8 cellular contexts compared by ENCODE assay signal in the genomic region with DNA sequence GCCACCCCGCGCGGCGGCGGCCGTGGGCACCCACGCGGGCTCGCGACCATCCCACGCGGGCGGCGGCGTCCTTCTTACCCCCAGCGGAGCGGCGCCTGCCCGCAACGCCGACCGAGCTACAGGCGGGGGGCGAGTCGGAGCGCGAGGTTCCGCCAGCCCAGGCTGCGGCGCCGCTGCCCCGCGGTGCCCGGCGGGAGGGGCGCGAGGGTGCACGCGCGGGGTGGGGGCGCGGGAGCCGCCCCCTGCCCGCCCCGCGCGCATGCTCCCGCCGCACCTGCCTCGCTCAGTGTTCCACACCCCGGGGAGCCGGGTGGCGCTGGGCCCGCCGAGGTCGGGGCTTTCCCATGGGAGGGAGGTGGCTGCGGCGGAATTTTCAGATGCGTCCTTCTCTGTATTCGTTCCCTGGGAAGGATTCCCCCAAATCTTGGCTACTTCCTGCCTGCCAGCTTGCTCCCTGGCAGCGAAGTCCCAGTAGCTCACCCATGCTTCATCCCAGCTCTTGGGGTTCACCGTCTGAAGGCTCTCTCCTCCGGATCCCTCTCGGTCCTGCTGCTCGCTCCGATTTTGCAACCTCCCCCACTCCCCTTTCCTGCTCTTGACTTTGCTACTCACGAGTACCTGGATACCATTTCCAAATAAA. TPM values are rescaled to one million over a fixed set of nuclear protein-coding genes. Genes with fewer than 3 reads are reported as not detected.
DNase-seq lines count a peak whose midpoint lies in the region; ATAC-seq lines count a peak whose summit lies in the region.

A gene (minus strand): TSS at position 189 of the 640 bp plus-strand sequence. CDS start 103,286 bp downstream, outside the sequence.

- intact Hi-C loops in left cardiac atrium (cut with DNase I): loop anchor here in 1 of 2 donors (10.0 kb wide), 1 partner anchor 540 kb away; no protein-coding TSS in a partner anchor

- ATAC-seq in GM18909 (IDR thresholded peaks at IDR 0.05; ENCODE audit: poor library complexity, unreplicated experiment) (peak; percentile 66), HG03095 (IDR thresholded peaks at IDR 0.05; ENCODE audit: unreplicated experiment) (peak; percentile 42), left cardiac atrium (peak; percentile 81 to 82)
- peak; percentile 58 for ATAC-seq in activated CD8-positive, alpha-beta T cell treated with anti-CD3 and anti-CD28 coated beads, Interleukin-2, amount 10 ng/mL, durations not matched to agents 7 days and 5 days

- peaks cover 2 to 10% (median 9%) of the 10 kb centered on the region in 3 donors for H3K4me1 Mint-ChIP-seq in CD8-positive, alpha-beta memory T cell
- H3K4me1 Mint-ChIP-seq in activated CD8-positive, alpha-beta T cell treated with anti-CD3 and anti-CD28 coated beads, Interleukin-2, amount 10 ng/mL, durations not matched to agents 7 days and 5 days (ENCODE audit: low read depth): peaks cover 4% of the 10 kb centered on the region

- peaks cover 3 to 20% of the 10 kb centered on the region in 2 donors for H3K27me3 Mint-ChIP-seq in CD8-positive, alpha-beta memory T cell
- peaks cover 29% of the 10 kb centered on the region for H3K27me3 Mint-ChIP-seq in activated CD8-positive, alpha-beta T cell treated with anti-CD3 and anti-CD28 coated beads, Interleukin-2, amount 10 ng/mL, durations not matched to agents 7 days and 5 days (ENCODE audit: low read depth)

- H3K9me3 ChIP-seq in CD8-positive, alpha-beta memory T cell (ENCODE audit: low read length): no peaks in the 10 kb centered on the region

- no peak within 1 kb of the TSS for H3K4me3 ChIP-seq in CD8-positive, alpha-beta memory T cell (ENCODE audit: low read length)

- H3K27me3 ChIP-seq in CD8-positive, alpha-beta memory T cell (ENCODE audit: insufficient read depth, low read length, poor library complexity, severe bottlenecking): no peaks in the 10 kb centered on the region

- POLR2A ChIA-PET in CD8-positive, alpha-beta memory T cell (lab: Charles Lee): no interaction called here
- POLR2A ChIA-PET in activated CD8-positive, alpha-beta T cell treated with anti-CD3 and anti-CD28 coated beads, Interleukin-2, amount 10 ng/mL, durations not matched to agents 7 days and 5 days (lab: Charles Lee): no interaction called here

- H3K9me3 Mint-ChIP-seq in CD8-positive, alpha-beta memory T cell: peaks cover 6 to 22% (median 18%) of the 10 kb centered on the region in 5 donors
- H3K9me3 Mint-ChIP-seq in activated CD8-positive, alpha-beta T cell treated with anti-CD3 and anti-CD28 coated beads, Interleukin-2, amount 10 ng/mL, durations not matched to agents 7 days and 5 days (ENCODE audit: insufficient read depth): no peaks in the 10 kb centered on the region

- CTCF ChIA-PET in CD8-positive, alpha-beta memory T cell (lab: Charles Lee): no interaction called here
- CTCF ChIA-PET in activated CD8-positive, alpha-beta T cell treated with anti-CD3 and anti-CD28 coated beads, Interleukin-2, amount 10 ng/mL, durations not matched to agents 7 days and 5 days (lab: Charles Lee): no interaction called here

- DNase-seq in CD8-positive, alpha-beta memory T cell: no peak
- no peak for DNase-seq in activated CD8-positive, alpha-beta T cell treated with anti-CD3 and anti-CD28 coated beads, Interleukin-2, amount 10 ng/mL, durations not matched to agents 7 days and 5 days
- DNase-seq in left cardiac atrium: peak; percentile 56
- peak; percentile 29 for DNase-seq in pons (ENCODE audit: low spot score)
- DNase-seq in superior temporal gyrus (ENCODE audit: extremely low spot score): no peak
- DNase-seq in cerebellar nuclear complex (lab: John Stamatoyannopoulos, UW): no peak

- no peaks in the 10 kb centered on the region for H3K36me3 Mint-ChIP-seq in CD8-positive, alpha-beta memory T cell
- H3K36me3 Mint-ChIP-seq in activated CD8-positive, alpha-beta T cell treated with anti-CD3 and anti-CD28 coated beads, Interleukin-2, amount 10 ng/mL, durations not matched to agents 7 days and 5 days (ENCODE audit: low read depth): peaks cover 4% of the 10 kb centered on the region

- H3K4me3 Mint-ChIP-seq in CD8-positive, alpha-beta memory T cell: peak within 1 kb of the TSS in 6 of 7 donors; percentile 54 to 75 (median 59)
- H3K4me3 Mint-ChIP-seq in activated CD8-positive, alpha-beta T cell treated with anti-CD3 and anti-CD28 coated beads, Interleukin-2, amount 10 ng/mL, durations not matched to agents 7 days and 5 days: peak within 1 kb of the TSS; percentile 73

- H3K4me1 ChIP-seq in CD8-positive, alpha-beta memory T cell (ENCODE audit: insufficient read depth, low read length): no peaks in the 10 kb centered on the region

- no peak within 1 kb of the TSS for H3K27ac ChIP-seq in CD8-positive, alpha-beta memory T cell (ENCODE audit: low read depth, low read length)

- peak within 1 kb of the TSS in 1 of 8 donors; percentile 21 for H3K27ac Mint-ChIP-seq in CD8-positive, alpha-beta memory T cell
- peak within 1 kb of the TSS; percentile 30 for H3K27ac Mint-ChIP-seq in activated CD8-positive, alpha-beta T cell treated with anti-CD3 and anti-CD28 coated beads, Interleukin-2, amount 10 ng/mL, durations not matched to agents 7 days and 5 days

- no peaks in the 10 kb centered on the region for H3K36me3 ChIP-seq in CD8-positive, alpha-beta memory T cell (ENCODE audit: insufficient read depth, low read length)

RNA-seq across cellular contexts. Expression of the gene that starts here (rescaled TPM):
- total RNA-seq in CD8-positive, alpha-beta memory T cell: under 1 TPM; 0.07 to 0.18 TPM
- polyA plus RNA-seq in CD8-positive, alpha-beta memory T cell: 0.13 TPM
- not detected for total RNA-seq in activated CD8-positive, alpha-beta T cell treated with anti-CD3 and anti-CD28 coated beads, Interleukin-2, amount 10 ng/mL, durations not matched to agents 7 days and 5 days
- total RNA-seq in left cardiac atrium: 10 to 100 TPM; 15.1 to 19.1 TPM

Comparison
In these comparisons a context has a peak if more than half of its experiments do, and no peak if none do; other contexts are left out.
1. RNA of the gene that starts here (total RNA-seq): 15.1 to 19.1 TPM in left cardiac atrium; 0.07 to 0.18 TPM in CD8-positive, alpha-beta memory T cell and not detected in activated CD8-positive, alpha-beta T cell treated with anti-CD3 and anti-CD28 coated beads, Interleukin-2, amount 10 ng/mL, durations not matched to agents 7 days and 5 days; every median in the first group is over 10 times any median in the second.
2. Peak in ATAC-seq in activated CD8-positive, alpha-beta T cell treated with anti-CD3 and anti-CD28 coated beads, Interleukin-2, amount 10 ng/mL, durations not matched to agents 7 days and 5 days; RNA of the gene not detected or under 1 TPM.
3. DNase-seq: peak in left cardiac atrium (single experiment) and pons (single experiment); none in CD8-positive, alpha-beta memory T cell (0 of 5), activated CD8-positive, alpha-beta T cell treated with anti-CD3 and anti-CD28 coated beads, Interleukin-2, amount 10 ng/mL, durations not matched to agents 7 days and 5 days (single experiment), superior temporal gyrus (single experiment) and cerebellar nuclear complex (0 of 2).
4. Peak in every context shown above with its lines, with median percentiles within 50 percentile points of each other: ATAC-seq.